1 cellular context compared by ENCODE assay signal in the genomic region with DNA sequence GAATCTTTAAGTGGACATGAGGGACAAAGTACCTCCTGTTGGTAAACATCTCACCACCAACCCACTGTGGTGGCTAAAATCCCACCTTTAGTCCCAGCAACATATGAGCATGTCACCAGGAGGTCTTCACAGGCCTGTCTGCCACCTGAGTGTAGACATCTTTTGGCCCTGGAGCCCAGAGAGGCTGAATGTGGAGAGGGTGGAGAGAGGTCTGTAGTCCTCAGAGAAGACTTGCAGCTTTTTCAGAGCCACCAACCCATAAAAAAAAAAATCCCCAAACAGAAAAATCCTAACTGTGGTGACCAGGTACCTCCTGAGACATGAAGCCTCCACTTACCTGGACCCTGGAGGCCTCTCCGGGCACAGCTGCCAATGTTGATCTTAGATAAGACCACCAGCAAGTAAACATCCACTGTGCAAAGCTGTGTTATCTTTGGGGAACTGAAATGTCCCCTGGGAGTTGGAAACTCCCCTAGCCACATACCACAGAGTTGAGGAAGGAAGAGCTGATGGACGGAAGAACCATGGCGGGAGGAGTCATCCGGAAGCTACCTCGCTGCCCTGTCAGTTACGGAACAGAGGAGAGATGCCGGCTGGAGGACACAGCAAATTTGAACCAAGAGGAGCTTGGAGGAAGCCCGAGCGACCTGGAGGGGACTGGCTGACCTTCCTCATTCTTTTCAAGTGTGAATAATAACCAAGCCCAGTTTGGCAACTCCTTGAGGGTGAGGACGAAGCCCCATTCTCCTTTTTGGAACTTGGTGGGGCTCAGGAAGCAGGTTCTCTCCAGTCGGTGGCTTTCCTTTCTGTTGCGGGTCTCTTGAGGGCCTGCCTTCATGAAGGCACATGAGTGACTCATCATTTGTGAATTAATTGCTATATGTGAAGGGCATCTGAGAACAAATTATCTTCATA.
TF ChIP-seq lines count a peak whose summit lies in the region.

A gene with protein sequence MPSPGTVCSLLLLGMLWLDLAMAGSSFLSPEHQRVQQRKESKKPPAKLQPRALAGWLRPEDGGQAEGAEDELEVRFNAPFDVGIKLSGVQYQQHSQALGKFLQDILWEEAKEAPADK (minus strand): TSS at position 443 of the 915 bp plus-strand sequence. CDS start 2,767 bp downstream, outside the sequence.

TF ChIP-seq in GM12878, 131 proteins besides CTCF, POLR2A, EP300 and RAD21 (continued from another document and continues in another):
- TF ChIP-seq, protein P1, sequence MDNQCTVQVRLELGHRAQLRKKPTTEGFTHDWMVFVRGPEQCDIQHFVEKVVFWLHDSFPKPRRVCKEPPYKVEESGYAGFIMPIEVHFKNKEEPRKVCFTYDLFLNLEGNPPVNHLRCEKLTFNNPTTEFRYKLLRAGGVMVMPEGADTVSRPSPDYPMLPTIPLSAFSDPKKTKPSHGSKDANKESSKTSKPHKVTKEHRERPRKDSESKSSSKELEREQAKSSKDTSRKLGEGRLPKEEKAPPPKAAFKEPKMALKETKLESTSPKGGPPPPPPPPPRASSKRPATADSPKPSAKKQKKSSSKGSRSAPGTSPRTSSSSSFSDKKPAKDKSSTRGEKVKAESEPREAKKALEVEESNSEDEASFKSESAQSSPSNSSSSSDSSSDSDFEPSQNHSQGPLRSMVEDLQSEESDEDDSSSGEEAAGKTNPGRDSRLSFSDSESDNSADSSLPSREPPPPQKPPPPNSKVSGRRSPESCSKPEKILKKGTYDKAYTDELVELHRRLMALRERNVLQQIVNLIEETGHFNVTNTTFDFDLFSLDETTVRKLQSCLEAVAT (IDR thresholded peaks at IDR 0.05), result peak; percentile 80
- peak; percentile 59; the same call in 1 of the 2 replicates for TF ChIP-seq MXI1 (IDR thresholded peaks at IDR 0.05; ENCODE audit: low read depth, low read length)
- TF ChIP-seq, protein P2, sequence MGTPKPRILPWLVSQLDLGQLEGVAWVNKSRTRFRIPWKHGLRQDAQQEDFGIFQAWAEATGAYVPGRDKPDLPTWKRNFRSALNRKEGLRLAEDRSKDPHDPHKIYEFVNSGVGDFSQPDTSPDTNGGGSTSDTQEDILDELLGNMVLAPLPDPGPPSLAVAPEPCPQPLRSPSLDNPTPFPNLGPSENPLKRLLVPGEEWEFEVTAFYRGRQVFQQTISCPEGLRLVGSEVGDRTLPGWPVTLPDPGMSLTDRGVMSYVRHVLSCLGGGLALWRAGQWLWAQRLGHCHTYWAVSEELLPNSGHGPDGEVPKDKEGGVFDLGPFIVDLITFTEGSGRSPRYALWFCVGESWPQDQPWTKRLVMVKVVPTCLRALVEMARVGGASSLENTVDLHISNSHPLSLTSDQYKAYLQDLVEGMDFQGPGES (IDR thresholded peaks at IDR 0.05), result no peak
- TF ChIP-seq STAT3 (IDR thresholded peaks at IDR 0.05; ENCODE audit: low read depth, low read length), result no peak
- no peak; the same call in 1 of the 2 replicates for TF ChIP-seq TCF7 (IDR thresholded peaks at IDR 0.05; ENCODE audit: borderline replicate concordance)
- 0 out of 2 replicates have a peak, but pooled peaks have one; percentile 16 for TF ChIP-seq ATF7 (IDR thresholded peaks at IDR 0.05; ENCODE audit: low read depth)
- TF ChIP-seq, protein P3, sequence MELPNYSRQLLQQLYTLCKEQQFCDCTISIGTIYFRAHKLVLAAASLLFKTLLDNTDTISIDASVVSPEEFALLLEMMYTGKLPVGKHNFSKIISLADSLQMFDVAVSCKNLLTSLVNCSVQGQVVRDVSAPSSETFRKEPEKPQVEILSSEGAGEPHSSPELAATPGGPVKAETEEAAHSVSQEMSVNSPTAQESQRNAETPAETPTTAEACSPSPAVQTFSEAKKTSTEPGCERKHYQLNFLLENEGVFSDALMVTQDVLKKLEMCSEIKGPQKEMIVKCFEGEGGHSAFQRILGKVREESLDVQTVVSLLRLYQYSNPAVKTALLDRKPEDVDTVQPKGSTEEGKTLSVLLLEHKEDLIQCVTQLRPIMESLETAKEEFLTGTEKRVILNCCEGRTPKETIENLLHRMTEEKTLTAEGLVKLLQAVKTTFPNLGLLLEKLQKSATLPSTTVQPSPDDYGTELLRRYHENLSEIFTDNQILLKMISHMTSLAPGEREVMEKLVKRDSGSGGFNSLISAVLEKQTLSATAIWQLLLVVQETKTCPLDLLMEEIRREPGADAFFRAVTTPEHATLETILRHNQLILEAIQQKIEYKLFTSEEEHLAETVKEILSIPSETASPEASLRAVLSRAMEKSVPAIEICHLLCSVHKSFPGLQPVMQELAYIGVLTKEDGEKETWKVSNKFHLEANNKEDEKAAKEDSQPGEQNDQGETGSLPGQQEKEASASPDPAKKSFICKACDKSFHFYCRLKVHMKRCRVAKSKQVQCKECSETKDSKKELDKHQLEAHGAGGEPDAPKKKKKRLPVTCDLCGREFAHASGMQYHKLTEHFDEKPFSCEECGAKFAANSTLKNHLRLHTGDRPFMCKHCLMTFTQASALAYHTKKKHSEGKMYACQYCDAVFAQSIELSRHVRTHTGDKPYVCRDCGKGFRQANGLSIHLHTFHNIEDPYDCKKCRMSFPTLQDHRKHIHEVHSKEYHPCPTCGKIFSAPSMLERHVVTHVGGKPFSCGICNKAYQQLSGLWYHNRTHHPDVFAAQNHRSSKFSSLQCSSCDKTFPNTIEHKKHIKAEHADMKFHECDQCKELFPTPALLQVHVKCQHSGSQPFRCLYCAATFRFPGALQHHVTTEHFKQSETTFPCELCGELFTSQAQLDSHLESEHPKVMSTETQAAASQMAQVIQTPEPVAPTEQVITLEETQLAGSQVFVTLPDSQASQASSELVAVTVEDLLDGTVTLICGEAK (IDR thresholded peaks at IDR 0.05; ENCODE audit: borderline replicate concordance), result no peak
- TF ChIP-seq TCF12 (IDR thresholded peaks at IDR 0.05; ENCODE audit: low read depth, low read length), result peak; percentile 6; the same call in 1 of the 2 replicates
- no peak for TF ChIP-seq BCL11A (IDR thresholded peaks at IDR 0.05; ENCODE audit: low read depth, low read length)
- TF ChIP-seq CREM (IDR thresholded peaks at IDR 0.05; ENCODE audit: low read depth), result peak; percentile 40; the same call in 1 of the 2 replicates
- 0 out of 2 replicates have a peak, but pooled peaks have one; percentile 32 for TF ChIP-seq MTA2 (IDR thresholded peaks at IDR 0.05; ENCODE audit: low read depth)
- TF ChIP-seq, protein P4, sequence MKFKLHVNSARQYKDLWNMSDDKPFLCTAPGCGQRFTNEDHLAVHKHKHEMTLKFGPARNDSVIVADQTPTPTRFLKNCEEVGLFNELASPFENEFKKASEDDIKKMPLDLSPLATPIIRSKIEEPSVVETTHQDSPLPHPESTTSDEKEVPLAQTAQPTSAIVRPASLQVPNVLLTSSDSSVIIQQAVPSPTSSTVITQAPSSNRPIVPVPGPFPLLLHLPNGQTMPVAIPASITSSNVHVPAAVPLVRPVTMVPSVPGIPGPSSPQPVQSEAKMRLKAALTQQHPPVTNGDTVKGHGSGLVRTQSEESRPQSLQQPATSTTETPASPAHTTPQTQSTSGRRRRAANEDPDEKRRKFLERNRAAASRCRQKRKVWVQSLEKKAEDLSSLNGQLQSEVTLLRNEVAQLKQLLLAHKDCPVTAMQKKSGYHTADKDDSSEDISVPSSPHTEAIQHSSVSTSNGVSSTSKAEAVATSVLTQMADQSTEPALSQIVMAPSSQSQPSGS (IDR thresholded peaks at IDR 0.05; ENCODE audit: low read length), result peak; percentile 69
- TF ChIP-seq KDM1A (IDR thresholded peaks at IDR 0.05; ENCODE audit: borderline replicate concordance), result no peak
- peak; percentile 59; the same call in 1 of the 2 replicates for TF ChIP-seq RB1 (IDR thresholded peaks at IDR 0.05; ENCODE audit: borderline replicate concordance)
- no peak for TF ChIP-seq SUPT20H (IDR thresholded peaks at IDR 0.05; ENCODE audit: borderline replicate concordance, control insufficient read depth, low read depth, low read length)
- no peak for TF ChIP-seq FOS (IDR thresholded peaks at IDR 0.05; ENCODE audit: borderline replicate concordance, extremely low read depth, insufficient read length)
- TF ChIP-seq, protein P5, sequence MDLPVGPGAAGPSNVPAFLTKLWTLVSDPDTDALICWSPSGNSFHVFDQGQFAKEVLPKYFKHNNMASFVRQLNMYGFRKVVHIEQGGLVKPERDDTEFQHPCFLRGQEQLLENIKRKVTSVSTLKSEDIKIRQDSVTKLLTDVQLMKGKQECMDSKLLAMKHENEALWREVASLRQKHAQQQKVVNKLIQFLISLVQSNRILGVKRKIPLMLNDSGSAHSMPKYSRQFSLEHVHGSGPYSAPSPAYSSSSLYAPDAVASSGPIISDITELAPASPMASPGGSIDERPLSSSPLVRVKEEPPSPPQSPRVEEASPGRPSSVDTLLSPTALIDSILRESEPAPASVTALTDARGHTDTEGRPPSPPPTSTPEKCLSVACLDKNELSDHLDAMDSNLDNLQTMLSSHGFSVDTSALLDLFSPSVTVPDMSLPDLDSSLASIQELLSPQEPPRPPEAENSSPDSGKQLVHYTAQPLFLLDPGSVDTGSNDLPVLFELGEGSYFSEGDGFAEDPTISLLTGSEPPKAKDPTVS (IDR thresholded peaks at IDR 0.05; ENCODE audit: low read depth, low read length), result no peak
- TF ChIP-seq SMAD5 (IDR thresholded peaks at IDR 0.05; ENCODE audit: low read depth), result peak; percentile 32; the same call in 1 of the 2 replicates
- TF ChIP-seq NR2C2 (IDR thresholded peaks at IDR 0.05; ENCODE audit: borderline replicate concordance, control insufficient read depth, insufficient read length, low read depth), result no peak
- peak; percentile 99 for TF ChIP-seq RELA (IDR thresholded peaks at IDR 0.05; ENCODE audit: borderline replicate concordance, partially characterized antibody)
- TF ChIP-seq, protein P6, sequence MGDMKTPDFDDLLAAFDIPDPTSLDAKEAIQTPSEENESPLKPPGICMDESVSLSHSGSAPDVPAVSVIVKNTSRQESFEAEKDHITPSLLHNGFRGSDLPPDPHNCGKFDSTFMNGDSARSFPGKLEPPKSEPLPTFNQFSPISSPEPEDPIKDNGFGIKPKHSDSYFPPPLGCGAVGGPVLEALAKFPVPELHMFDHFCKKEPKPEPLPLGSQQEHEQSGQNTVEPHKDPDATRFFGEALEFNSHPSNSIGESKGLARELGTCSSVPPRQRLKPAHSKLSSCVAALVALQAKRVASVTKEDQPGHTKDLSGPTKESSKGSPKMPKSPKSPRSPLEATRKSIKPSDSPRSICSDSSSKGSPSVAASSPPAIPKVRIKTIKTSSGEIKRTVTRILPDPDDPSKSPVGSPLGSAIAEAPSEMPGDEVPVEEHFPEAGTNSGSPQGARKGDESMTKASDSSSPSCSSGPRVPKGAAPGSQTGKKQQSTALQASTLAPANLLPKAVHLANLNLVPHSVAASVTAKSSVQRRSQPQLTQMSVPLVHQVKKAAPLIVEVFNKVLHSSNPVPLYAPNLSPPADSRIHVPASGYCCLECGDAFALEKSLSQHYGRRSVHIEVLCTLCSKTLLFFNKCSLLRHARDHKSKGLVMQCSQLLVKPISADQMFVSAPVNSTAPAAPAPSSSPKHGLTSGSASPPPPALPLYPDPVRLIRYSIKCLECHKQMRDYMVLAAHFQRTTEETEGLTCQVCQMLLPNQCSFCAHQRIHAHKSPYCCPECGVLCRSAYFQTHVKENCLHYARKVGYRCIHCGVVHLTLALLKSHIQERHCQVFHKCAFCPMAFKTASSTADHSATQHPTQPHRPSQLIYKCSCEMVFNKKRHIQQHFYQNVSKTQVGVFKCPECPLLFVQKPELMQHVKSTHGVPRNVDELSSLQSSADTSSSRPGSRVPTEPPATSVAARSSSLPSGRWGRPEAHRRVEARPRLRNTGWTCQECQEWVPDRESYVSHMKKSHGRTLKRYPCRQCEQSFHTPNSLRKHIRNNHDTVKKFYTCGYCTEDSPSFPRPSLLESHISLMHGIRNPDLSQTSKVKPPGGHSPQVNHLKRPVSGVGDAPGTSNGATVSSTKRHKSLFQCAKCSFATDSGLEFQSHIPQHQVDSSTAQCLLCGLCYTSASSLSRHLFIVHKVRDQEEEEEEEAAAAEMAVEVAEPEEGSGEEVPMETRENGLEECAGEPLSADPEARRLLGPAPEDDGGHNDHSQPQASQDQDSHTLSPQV (IDR thresholded peaks at IDR 0.05), result no peak
- TF ChIP-seq ETV6 (conservative IDR thresholded peaks at IDR 0.05 in 1 of 2, IDR thresholded peaks at IDR 0.05 in 1 of 2; ENCODE audit: borderline replicate concordance in 1 of 2, low read depth in 1 of 2), result peak in 1 of 2 experiments; percentile 98; a peak in 2 of 4 replicates
- no peak for TF ChIP-seq CHD4 (IDR thresholded peaks at IDR 0.05)
- no peak for TF ChIP-seq RFX5 (IDR thresholded peaks at IDR 0.05; ENCODE audit: low read depth, low read length)
- TF ChIP-seq ZNF384 (IDR thresholded peaks at IDR 0.05; ENCODE audit: borderline replicate concordance, low read depth, low read length), result no peak
- peak; percentile 16 for TF ChIP-seq SP1 (IDR thresholded peaks at IDR 0.05; ENCODE audit: low read depth, low read length)
- TF ChIP-seq, protein P7, sequence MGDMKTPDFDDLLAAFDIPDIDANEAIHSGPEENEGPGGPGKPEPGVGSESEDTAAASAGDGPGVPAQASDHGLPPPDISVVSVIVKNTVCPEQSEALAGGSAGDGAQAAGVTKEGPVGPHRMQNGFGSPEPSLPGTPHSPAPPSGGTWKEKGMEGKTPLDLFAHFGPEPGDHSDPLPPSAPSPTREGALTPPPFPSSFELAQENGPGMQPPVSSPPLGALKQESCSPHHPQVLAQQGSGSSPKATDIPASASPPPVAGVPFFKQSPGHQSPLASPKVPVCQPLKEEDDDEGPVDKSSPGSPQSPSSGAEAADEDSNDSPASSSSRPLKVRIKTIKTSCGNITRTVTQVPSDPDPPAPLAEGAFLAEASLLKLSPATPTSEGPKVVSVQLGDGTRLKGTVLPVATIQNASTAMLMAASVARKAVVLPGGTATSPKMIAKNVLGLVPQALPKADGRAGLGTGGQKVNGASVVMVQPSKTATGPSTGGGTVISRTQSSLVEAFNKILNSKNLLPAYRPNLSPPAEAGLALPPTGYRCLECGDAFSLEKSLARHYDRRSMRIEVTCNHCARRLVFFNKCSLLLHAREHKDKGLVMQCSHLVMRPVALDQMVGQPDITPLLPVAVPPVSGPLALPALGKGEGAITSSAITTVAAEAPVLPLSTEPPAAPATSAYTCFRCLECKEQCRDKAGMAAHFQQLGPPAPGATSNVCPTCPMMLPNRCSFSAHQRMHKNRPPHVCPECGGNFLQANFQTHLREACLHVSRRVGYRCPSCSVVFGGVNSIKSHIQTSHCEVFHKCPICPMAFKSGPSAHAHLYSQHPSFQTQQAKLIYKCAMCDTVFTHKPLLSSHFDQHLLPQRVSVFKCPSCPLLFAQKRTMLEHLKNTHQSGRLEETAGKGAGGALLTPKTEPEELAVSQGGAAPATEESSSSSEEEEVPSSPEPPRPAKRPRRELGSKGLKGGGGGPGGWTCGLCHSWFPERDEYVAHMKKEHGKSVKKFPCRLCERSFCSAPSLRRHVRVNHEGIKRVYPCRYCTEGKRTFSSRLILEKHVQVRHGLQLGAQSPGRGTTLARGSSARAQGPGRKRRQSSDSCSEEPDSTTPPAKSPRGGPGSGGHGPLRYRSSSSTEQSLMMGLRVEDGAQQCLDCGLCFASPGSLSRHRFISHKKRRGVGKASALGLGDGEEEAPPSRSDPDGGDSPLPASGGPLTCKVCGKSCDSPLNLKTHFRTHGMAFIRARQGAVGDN (IDR thresholded peaks at IDR 0.05), result peak; percentile 46; the same call in 1 of the 2 replicates
- TF ChIP-seq, protein P8, sequence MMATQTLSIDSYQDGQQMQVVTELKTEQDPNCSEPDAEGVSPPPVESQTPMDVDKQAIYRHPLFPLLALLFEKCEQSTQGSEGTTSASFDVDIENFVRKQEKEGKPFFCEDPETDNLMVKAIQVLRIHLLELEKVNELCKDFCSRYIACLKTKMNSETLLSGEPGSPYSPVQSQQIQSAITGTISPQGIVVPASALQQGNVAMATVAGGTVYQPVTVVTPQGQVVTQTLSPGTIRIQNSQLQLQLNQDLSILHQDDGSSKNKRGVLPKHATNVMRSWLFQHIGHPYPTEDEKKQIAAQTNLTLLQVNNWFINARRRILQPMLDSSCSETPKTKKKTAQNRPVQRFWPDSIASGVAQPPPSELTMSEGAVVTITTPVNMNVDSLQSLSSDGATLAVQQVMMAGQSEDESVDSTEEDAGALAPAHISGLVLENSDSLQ (IDR thresholded peaks at IDR 0.05), result peak; percentile 91
- TF ChIP-seq MYB (IDR thresholded peaks at IDR 0.05; ENCODE audit: borderline replicate concordance, low read depth, low read length), result no peak
- TF ChIP-seq PML (IDR thresholded peaks at IDR 0.05; ENCODE audit: low read length), result peak; percentile 76
- no peak for TF ChIP-seq MYC (IDR thresholded peaks at IDR 0.05; ENCODE audit: insufficient read depth, insufficient read length, insufficient replicate concordance, low read length, severe bottlenecking)
